8 cellular contexts compared by ENCODE assay signal in genomic region chr4:108649863-108650211, GRCh38. TPM values are rescaled to one million over a fixed set of nuclear protein-coding genes. Genes with fewer than 3 reads are reported as not detected.
DNase-seq lines count a peak whose midpoint lies in the region; ATAC-seq and TF ChIP-seq lines count a peak whose summit lies in the region.

No MANE protein-coding gene starts in this region.

- H3K4me3 Mint-ChIP-seq in T-cell, result peak overlapping the region; percentile 96 to 97 (median 97)
- H3K4me3 Mint-ChIP-seq in type B pancreatic cell, result peak overlapping the region; percentile 94

- ATAC-seq in HG02852 (IDR thresholded peaks at IDR 0.05; ENCODE audit: unreplicated experiment), result peak; percentile 24
- no peak for ATAC-seq in T-cell (replicated peaks in 1 of 4)

- H3K4me3 ChIP-seq in iPS-18c (ENCODE audit: insufficient read depth, low read depth, low read length), result peak overlapping the region; percentile 36; the same call in 1 of the 2 replicates

- no peaks in the 10 kb centered on the region for H3K9me3 ChIP-seq in iPS-18c (ENCODE audit: control insufficient read depth, insufficient read depth, low read length)

- CTCF ChIA-PET in T-cell (lab: Charles Lee), result interaction anchor here (0.6 to 0.7 kb wide), 5 partner anchors 11 to 656 kb away, joined by 3 to 4 read pairs (median 3); no protein-coding TSS in a partner anchor

- peaks cover 42 to 45% (median 43%) of the 10 kb centered on the region in 3 donors for H3K4me1 Mint-ChIP-seq in T-cell
- H3K4me1 Mint-ChIP-seq in type B pancreatic cell (ENCODE audit: unreplicated experiment), result peaks cover 13% of the 10 kb centered on the region

- H3K36me3 Mint-ChIP-seq in T-cell, result peaks cover 15% of the 10 kb centered on the region
- peaks cover 16% of the 10 kb centered on the region for H3K36me3 Mint-ChIP-seq in type B pancreatic cell

- H3K27ac Mint-ChIP-seq in T-cell (peak overlapping the region; percentile 97), type B pancreatic cell (peak overlapping the region; percentile 96)

- H3K27me3 Mint-ChIP-seq in T-cell (no peaks in the 10 kb centered on the region), type B pancreatic cell (no peaks in the 10 kb centered on the region)

- POLR2A ChIA-PET in T-cell (lab: Charles Lee), result interaction anchor here (0.6 to 2.1 kb wide), 6 partner anchors 17 to 930 kb away, joined by 3 to 9 read pairs (median 3); partner anchors contain the start of genes PAPSS1 (in 1 of the 2) and RPL34 (in 1 of the 2)

- DNase-seq in NCI-H1694 treated with DMSO at 0.1 percent for 48 hours (lab: John Stamatoyannopoulos, UW) (peak; percentile 41), NCI-H1694 (lab: John Stamatoyannopoulos, UW) (no peak), T-cell (no peak), type B pancreatic cell (ENCODE audit: extremely low spot score, unreplicated experiment) (no peak), GF-D8 (lab: John Stamatoyannopoulos, UW) (no peak)
- DNase-seq in activated effector memory CD4-positive, alpha-beta T cell treated with anti-CD3 and anti-CD28 coated beads, Interleukin-2, amount 50 U/mL, for 16 hours, result no peak

- no peak for TF ChIP-seq CTCF in type B pancreatic cell (conservative IDR thresholded peaks at IDR 0.05)

- H3K9me3 Mint-ChIP-seq in T-cell (no peaks in the 10 kb centered on the region), type B pancreatic cell (no peaks in the 10 kb centered on the region)

RNA-seq across cellular contexts. Expression of gene OSTC, which starts 0.6 kb away (rescaled TPM):
- total RNA-seq in T-cell (10 to 100 TPM; 25.7 to 56.0 (median 51.1) TPM), type B pancreatic cell (ENCODE audit: low replicate concordance) (158 and 166 TPM in 2 replicates)

RNA-seq across cellular contexts. Expression of gene RPL34, which starts 29.5 kb away (rescaled TPM):
- total RNA-seq in T-cell, result 1,000 to 10,000 TPM; 2,434 to 3,142 (median 2,791) TPM
- 1,454 and 1,551 TPM in 2 replicates for total RNA-seq in type B pancreatic cell (ENCODE audit: low replicate concordance)
